ENCODE assay signal across 10 cellular contexts in the genomic region with DNA sequence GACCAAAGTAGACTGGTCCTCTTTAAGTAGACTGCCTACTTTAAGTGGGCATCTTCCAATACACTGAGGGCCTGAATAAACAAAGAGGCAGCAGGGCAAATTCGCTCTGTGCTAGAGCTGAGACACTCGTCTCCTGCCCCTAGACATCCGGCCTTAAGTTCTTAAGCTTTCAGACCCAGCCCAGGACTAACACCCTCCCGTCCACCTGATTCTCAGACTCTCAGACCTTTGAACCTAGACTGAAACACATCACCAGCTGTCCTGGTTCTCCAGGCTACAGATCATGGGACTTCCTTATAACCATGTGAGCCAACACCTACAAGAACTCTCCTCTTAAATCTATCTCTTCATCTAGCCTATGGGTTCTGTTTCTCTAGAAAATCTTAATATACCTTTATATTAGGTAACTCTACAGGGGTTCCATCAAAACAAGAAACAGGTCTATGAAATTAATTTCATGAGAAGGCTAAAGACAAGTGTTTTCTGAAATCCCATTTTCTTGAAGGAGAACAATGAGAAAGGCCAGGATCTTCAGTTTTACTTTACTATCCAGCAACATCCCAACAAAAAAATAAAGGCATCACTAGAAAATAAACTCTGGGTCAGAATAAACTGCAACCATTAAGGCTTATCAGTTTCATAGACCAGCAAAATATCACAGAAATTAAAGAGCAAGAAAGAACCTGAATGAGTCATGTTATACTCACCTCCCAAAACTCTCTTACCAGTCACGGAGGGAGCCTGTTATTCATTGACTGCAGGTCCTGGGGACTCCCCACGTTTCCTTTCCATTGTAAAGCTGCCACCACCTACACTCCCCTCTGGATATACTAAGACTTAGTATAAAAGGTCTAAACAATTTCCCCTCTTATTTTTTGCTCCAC. TPM values are rescaled to one million over a fixed set of nuclear protein-coding genes. Genes with fewer than 3 reads are reported as not detected.
DNase-seq lines count a peak whose midpoint lies in the region; ATAC-seq and TF ChIP-seq lines count a peak whose summit lies in the region.
"Had no signal": no experiment of that assay in that cellular context is flagged by ENCODE, and none has a peak within 500 bp of the region (broad histone marks: within the 10 kb centered on the region; RNA-seq: fewer than 3 reads in every experiment).

No MANE protein-coding gene starts in this region.

- peaks cover 7% of the 10 kb centered on the region; the same call in 1 of the 2 replicates for H3F3A ChIP-seq in GM23248 (ENCODE audit: insufficient read depth)

- in situ Hi-C loops in GM23248 (cut with MboI), result no loop called here

- CTCF ChIA-PET in CD4-positive, alpha-beta T cell (lab: Charles Lee), result no interaction called here

- peak; percentile 85 for DNase-seq in GM23248
- DNase-seq in RPMI7951 (ENCODE audit: low read depth), result peak; percentile 63
- peak; percentile 59 for DNase-seq in hepatocyte (ENCODE audit: low spot score)
- peak; percentile 7 to 11 for DNase-seq in stimulated activated CD4-positive, alpha-beta T cell treated with anti-CD3 and anti-CD28 coated beads, Interleukin-4, amount 100 ng/mL, for 48 hours (ENCODE audit: low read depth in 2 of 2)
- no peak for DNase-seq in T-helper 17 cell
- DNase-seq in CD4-positive, alpha-beta T cell, result no peak
- no peak for DNase-seq in effector memory CD8-positive, alpha-beta T cell
- DNase-seq: amygdala, natural killer cell had no signal

- intact Hi-C loops in CD4-positive, alpha-beta T cell (cut with DNase I, micrococcal nuclease), result no loop called here

- H3K79me2 ChIP-seq in GM23248 (ENCODE audit: insufficient read depth) (peaks cover 16% of the 10 kb centered on the region; the same call in 1 of the 2 replicates), hepatocyte (peaks cover 67% of the 10 kb centered on the region)

- no peak overlapping the region for H3K27ac Mint-ChIP-seq in T-helper 17 cell
- no peak overlapping the region for H3K27ac Mint-ChIP-seq in CD4-positive, alpha-beta T cell
- no peak overlapping the region for H3K27ac Mint-ChIP-seq in effector memory CD8-positive, alpha-beta T cell
- H3K27ac Mint-ChIP-seq: natural killer cell had no signal

- H3K4me3 Mint-ChIP-seq in T-helper 17 cell, result no peak overlapping the region
- H3K4me3 Mint-ChIP-seq in CD4-positive, alpha-beta T cell, result no peak overlapping the region
- H3K4me3 Mint-ChIP-seq in effector memory CD8-positive, alpha-beta T cell, result no peak overlapping the region
- H3K4me3 Mint-ChIP-seq: natural killer cell had no signal

- TF ChIP-seq CTCF in hepatocyte (IDR thresholded peaks at IDR 0.05; ENCODE audit: poor library complexity), result no peak
- no peak for TF ChIP-seq CTCF in CD4-positive, alpha-beta T cell (IDR thresholded peaks at IDR 0.05)

- POLR2A ChIA-PET in CD4-positive, alpha-beta T cell (lab: Charles Lee), result no interaction called here

- H3K9me2 ChIP-seq in GM23248 (ENCODE audit: insufficient read depth) (no peaks in the 10 kb centered on the region), hepatocyte (replicated peaks; ENCODE audit: insufficient read depth) (no peaks in the 10 kb centered on the region)

- no peaks in the 10 kb centered on the region for H3K36me3 ChIP-seq in GM23248 (ENCODE audit: low read depth)
- no peaks in the 10 kb centered on the region for H3K36me3 ChIP-seq in hepatocyte (replicated peaks; ENCODE audit: insufficient read depth, low read depth)

- no peaks in the 10 kb centered on the region for H3K9me3 ChIP-seq in GM23248 (ENCODE audit: low read depth)
- H3K9me3 ChIP-seq in hepatocyte (ENCODE audit: low read depth), result no peaks in the 10 kb centered on the region
- no peaks in the 10 kb centered on the region for H3K9me3 ChIP-seq in T-helper 17 cell (ENCODE audit: control insufficient read depth, low read length, poor library complexity, severe bottlenecking)
- H3K9me3 ChIP-seq in CD4-positive, alpha-beta T cell (ENCODE audit: control insufficient read depth, low read length), result no peaks in the 10 kb centered on the region

- H3K4me2 ChIP-seq in GM23248 (ENCODE audit: unreplicated experiment) (peak overlapping the region; percentile 34), hepatocyte (peak overlapping the region; percentile 35)

- H3K27ac ChIP-seq in GM23248 (no peak overlapping the region), hepatocyte (no peak overlapping the region)
- H3K27ac ChIP-seq in CD4-positive, alpha-beta T cell (ENCODE audit: low read depth, low read length), result no peak overlapping the region

- no peaks in the 10 kb centered on the region for H3K4me1 Mint-ChIP-seq in T-helper 17 cell
- peaks cover 12% of the 10 kb centered on the region for H3K4me1 Mint-ChIP-seq in CD4-positive, alpha-beta T cell (ENCODE audit: low read depth)
- no peaks in the 10 kb centered on the region for H3K4me1 Mint-ChIP-seq in effector memory CD8-positive, alpha-beta T cell (ENCODE audit: low read depth in 2 of 2)

- H2AFZ ChIP-seq in GM23248 (no peak overlapping the region), hepatocyte (no peak overlapping the region)

- H3K4me3 ChIP-seq in GM23248 (no peak overlapping the region), hepatocyte (no peak overlapping the region)

- H3K27me3 ChIP-seq in GM23248 (replicated peaks; ENCODE audit: insufficient read depth) (no peaks in the 10 kb centered on the region), hepatocyte (no peaks in the 10 kb centered on the region)
- H3K27me3 ChIP-seq in CD4-positive, alpha-beta T cell (ENCODE audit: control insufficient read depth, insufficient read depth, low read length), result no peaks in the 10 kb centered on the region

- no peak for ATAC-seq in T-helper 17 cell
- no peak for ATAC-seq in CD4-positive, alpha-beta T cell (ENCODE audit: poor library complexity)
- ATAC-seq in effector memory CD8-positive, alpha-beta T cell (replicated peaks), result no peak
- ATAC-seq in GM21515 (IDR thresholded peaks at IDR 0.05; ENCODE audit: unreplicated experiment), result no peak
- ATAC-seq: natural killer cell had no signal

- no peaks in the 10 kb centered on the region for H3K9me3 Mint-ChIP-seq in CD4-positive, alpha-beta T cell
- H3K9me3 Mint-ChIP-seq in effector memory CD8-positive, alpha-beta T cell, result peaks cover 3 to 8% of the 10 kb centered on the region in 2 donors
- H3K9me3 Mint-ChIP-seq: natural killer cell had no signal

- H3K4me1 ChIP-seq in GM23248 (ENCODE audit: insufficient read depth) (no peaks in the 10 kb centered on the region), hepatocyte (ENCODE audit: insufficient read depth) (peaks cover 10% of the 10 kb centered on the region)

- no peaks in the 10 kb centered on the region for H3K27me3 Mint-ChIP-seq in T-helper 17 cell
- no peaks in the 10 kb centered on the region for H3K27me3 Mint-ChIP-seq in CD4-positive, alpha-beta T cell
- H3K27me3 Mint-ChIP-seq in effector memory CD8-positive, alpha-beta T cell, result no peaks in the 10 kb centered on the region

- no peaks in the 10 kb centered on the region for H3K36me3 Mint-ChIP-seq in T-helper 17 cell (ENCODE audit: low read depth)
- no peaks in the 10 kb centered on the region for H3K36me3 Mint-ChIP-seq in CD4-positive, alpha-beta T cell (ENCODE audit: low read depth)
- H3K36me3 Mint-ChIP-seq in effector memory CD8-positive, alpha-beta T cell (ENCODE audit: insufficient read depth), result no peaks in the 10 kb centered on the region
- H3K36me3 Mint-ChIP-seq: natural killer cell had no signal

- no peak overlapping the region for H3K9ac ChIP-seq in GM23248

- 61 to 65% methylated on average over 6 of the region's 6 CpGs for WGBS in GM23248 (ENCODE audit: low coverage in 1 of 2, low lambda C conversion rate in 2 of 2, missing lambda C conversion rate in 2 of 2), 2 experiments
- 56% methylated on average over 6 of the region's 6 CpGs for WGBS in hepatocyte (ENCODE audit: low lambda C conversion rate, missing lambda C conversion rate)

- no peaks in the 10 kb centered on the region for H4K20me1 ChIP-seq in GM23248 (ENCODE audit: insufficient read depth)
- peaks cover 3% of the 10 kb centered on the region for H4K20me1 ChIP-seq in hepatocyte (ENCODE audit: insufficient read depth, poor library complexity, severe bottlenecking)

RNA-seq across cellular contexts. Expression of a gene that starts 14.8 kb away (rescaled TPM):
- total RNA-seq in GM23248 (2014; rRNA removed; shearing (Covaris generic)), result 7.8 and 9.4 TPM in 2 replicates
- polyA plus RNA-seq in GM23248 (2016; fragmentation: Nextera tagmentation; extraction: Ambion mirVana), result 1.1 and 1.2 TPM in 2 replicates
- total RNA-seq in RPMI7951 (2014; rRNA removed; shearing (Covaris generic)), result 12.4 and 12.9 TPM in 2 replicates
- total RNA-seq in hepatocyte, result 51.3 and 61.6 TPM in 2 replicates
- 18.1 and 21.2 TPM in 2 replicates for polyA plus RNA-seq in hepatocyte
- total RNA-seq in T-helper 17 cell, result under 1 TPM; 0.16 to 0.35 TPM
- total RNA-seq in CD4-positive, alpha-beta T cell, result 1 to 10 TPM; 2.2 to 3.1 TPM

Comparison
In these comparisons a context has a peak if more than half of its experiments do, and no peak if none do; other contexts are left out.
1. DNase-seq: peak in GM23248 (single experiment), RPMI7951 (single experiment), hepatocyte (single experiment) and stimulated activated CD4-positive, alpha-beta T cell treated with anti-CD3 and anti-CD28 coated beads, Interleukin-4, amount 100 ng/mL, for 48 hours (2 of 2); none in T-helper 17 cell (0 of 3), CD4-positive, alpha-beta T cell (0 of 10) and effector memory CD8-positive, alpha-beta T cell (0 of 3).